16 cellular contexts compared by ENCODE assay signal in genomic region chr5:21070871-21071270, GRCh38.
A peak's percentile ranks its signal among the peaks of the same experiment; 100 is the strongest.
DNase-seq lines count a peak whose midpoint lies in the region; ATAC-seq and TF ChIP-seq lines count a peak whose summit lies in the region.
"Had no signal": no experiment of that assay in that cellular context is flagged by ENCODE, and none has a peak within 500 bp of the region (broad histone marks: within the 10 kb centered on the region; RNA-seq: fewer than 3 reads in every experiment).

No MANE protein-coding gene starts in this region.

- H3K27ac Mint-ChIP-seq in WTC11: no peak overlapping the region
- no peak overlapping the region for H3K27ac Mint-ChIP-seq in activated T-cell treated with anti-CD3 and anti-CD28 coated beads, Interleukin-2, amount 50 U/mL, for 24 hours
- H3K27ac Mint-ChIP-seq: CD8-positive, alpha-beta memory T cell had no signal

- H3K9ac ChIP-seq in neuronal stem cell (ENCODE audit: low read depth, low read length, poor library complexity): no peak overlapping the region
- H3K9ac ChIP-seq: BLaER1, GM23248 had no signal

- POLR2A ChIA-PET in WTC11 (lab: Charles Lee): no interaction called here

- H3K36me3 ChIP-seq in neuronal stem cell (replicated peaks in 1 of 2; ENCODE audit: control insufficient read depth in 2 of 2, insufficient read depth in 2 of 2, low read length in 2 of 2): no peaks in the 10 kb centered on the region
- H3K36me3 ChIP-seq: BLaER1 had no signal

- H3K4me2 ChIP-seq in neuronal stem cell (ENCODE audit: insufficient read depth, low read length, poor library complexity, severe bottlenecking): no peak overlapping the region
- H3K4me2 ChIP-seq: BLaER1 had no signal

- H2BK15ac ChIP-seq in neuronal stem cell (ENCODE audit: low read length): no peak overlapping the region

- no peak overlapping the region for H3K4ac ChIP-seq in neuronal stem cell (ENCODE audit: low read length)

- no peak overlapping the region for H2BK12ac ChIP-seq in neuronal stem cell (ENCODE audit: low read length)

- no peak overlapping the region for H3K27ac ChIP-seq in neuronal stem cell (replicated peaks; ENCODE audit: low read length)
- H3K27ac ChIP-seq: BLaER1, GM23248 had no signal

- H3K4me3 ChIP-seq in neuronal stem cell (ENCODE audit: low read length in 2 of 2): no peak overlapping the region
- H3K4me3 ChIP-seq: BLaER1, GM23248 had no signal

- H2BK5ac ChIP-seq in neuronal stem cell (ENCODE audit: low read length): no peak overlapping the region

- H3K14ac ChIP-seq in neuronal stem cell (ENCODE audit: low read length): no peak overlapping the region

- no peak overlapping the region for H2AK5ac ChIP-seq in neuronal stem cell (ENCODE audit: low read depth, low read length)

- no peak overlapping the region for H3K18ac ChIP-seq in neuronal stem cell (ENCODE audit: low read length)

- no peak overlapping the region for H3K4me3 Mint-ChIP-seq in WTC11
- no peak overlapping the region for H3K4me3 Mint-ChIP-seq in activated T-cell treated with anti-CD3 and anti-CD28 coated beads, Interleukin-2, amount 50 U/mL, for 24 hours
- H3K4me3 Mint-ChIP-seq: CD8-positive, alpha-beta memory T cell had no signal

- H3K27me3 Mint-ChIP-seq in WTC11 (ENCODE audit: low read depth): no peaks in the 10 kb centered on the region
- H3K27me3 Mint-ChIP-seq in activated T-cell treated with anti-CD3 and anti-CD28 coated beads, Interleukin-2, amount 50 U/mL, for 24 hours: no peaks in the 10 kb centered on the region
- H3K27me3 Mint-ChIP-seq: CD8-positive, alpha-beta memory T cell had no signal

- no peak overlapping the region for H4K8ac ChIP-seq in neuronal stem cell (ENCODE audit: low read depth, low read length)

- no peaks in the 10 kb centered on the region for H3K36me3 Mint-ChIP-seq in WTC11
- no peaks in the 10 kb centered on the region for H3K36me3 Mint-ChIP-seq in activated T-cell treated with anti-CD3 and anti-CD28 coated beads, Interleukin-2, amount 50 U/mL, for 24 hours (ENCODE audit: low read depth)
- H3K36me3 Mint-ChIP-seq: CD8-positive, alpha-beta memory T cell had no signal

- no peaks in the 10 kb centered on the region for H3K9me3 ChIP-seq in neuronal stem cell (replicated peaks in 1 of 2; ENCODE audit: control insufficient read depth in 2 of 2, insufficient read depth in 1 of 2, low read depth in 1 of 2, low read length in 2 of 2)
- H3K9me3 ChIP-seq: BLaER1 had no signal

- no peaks in the 10 kb centered on the region for H3K27me3 ChIP-seq in neuronal stem cell (ENCODE audit: control insufficient read depth in 3 of 3, insufficient read depth in 3 of 3, low read depth in 1 of 3, low read length in 3 of 3)
- H3K27me3 ChIP-seq: BLaER1 had no signal

- no peak overlapping the region for H2BK120ac ChIP-seq in neuronal stem cell (ENCODE audit: low read depth, low read length)

- CTCF ChIA-PET in WTC11 (lab: Charles Lee): no interaction called here

- DNase-seq in ELR (ENCODE audit: low read depth): peak; percentile 12
- DNase-seq in NCI-H69 (lab: John Stamatoyannopoulos, UW): peak; percentile 50
- DNase-seq in WTC11 (ENCODE audit: low spot score): no peak
- DNase-seq in COLO668 (lab: John Stamatoyannopoulos, UW; ENCODE audit: unreplicated experiment): no peak
- no peak for DNase-seq in activated T-cell treated with anti-CD3 and anti-CD28 coated beads, Interleukin-2, amount 50 U/mL, for 24 hours
- no peak for DNase-seq in neuronal stem cell (ENCODE audit: low spot score)
- DNase-seq in kidney tubule cell (ENCODE audit: low spot score): no peak
- DNase-seq: AML-193; CD8-positive, alpha-beta memory T cell; DMS 273 treated with DMSO at 0.1 percent for 48 hours; GDM1; GM23248; H7; IMR-90; KBM-7 had no signal

- H2AFZ ChIP-seq in neuronal stem cell (ENCODE audit: low read length): no peak overlapping the region
- H2AFZ ChIP-seq: GM23248 had no signal

- peaks cover 19% of the 10 kb centered on the region for H3K4me1 Mint-ChIP-seq in WTC11
- no peaks in the 10 kb centered on the region for H3K4me1 Mint-ChIP-seq in activated T-cell treated with anti-CD3 and anti-CD28 coated beads, Interleukin-2, amount 50 U/mL, for 24 hours (ENCODE audit: low read depth)
- H3K4me1 Mint-ChIP-seq: CD8-positive, alpha-beta memory T cell had no signal

- no peak overlapping the region for H3K23ac ChIP-seq in neuronal stem cell (ENCODE audit: low read depth, low read length, poor library complexity)

- H3K79me1 ChIP-seq in neuronal stem cell (ENCODE audit: low read depth, low read length): no peaks in the 10 kb centered on the region

- H3K4me1 ChIP-seq in neuronal stem cell (ENCODE audit: control insufficient read depth in 2 of 2, insufficient read depth in 1 of 2, low read depth in 1 of 2, low read length in 2 of 2): no peaks in the 10 kb centered on the region
- H3K4me1 ChIP-seq: BLaER1 had no signal

- peak; percentile 89 for ATAC-seq in WTC11

- no peak overlapping the region for H4K91ac ChIP-seq in neuronal stem cell (ENCODE audit: low read depth, low read length, poor library complexity)

- TF ChIP-seq CTCF in WTC11 (IDR thresholded peaks at IDR 0.05): no peak

- H3K9me3 Mint-ChIP-seq in WTC11: 0 out of 2 replicates have a peak, but pooled peaks cover 3% of the 10 kb centered on the region
- H3K9me3 Mint-ChIP-seq in activated T-cell treated with anti-CD3 and anti-CD28 coated beads, Interleukin-2, amount 50 U/mL, for 24 hours: peaks cover 4% of the 10 kb centered on the region

TF ChIP-seq in WTC11, 78 proteins besides CTCF, POLR2A, EP300 and RAD21:
- TF ChIP-seq SP1 (CRISPR knock-in tag; conservative IDR thresholded peaks at IDR 0.05) (no peak), AR (CRISPR knock-in tag; IDR thresholded peaks at IDR 0.05) (no peak), JUN (CRISPR knock-in tag; IDR thresholded peaks at IDR 0.05) (no peak), ZNF671 (CRISPR knock-in tag; IDR thresholded peaks at IDR 0.05) (no peak), TP53 (CRISPR knock-in tag; IDR thresholded peaks at IDR 0.05) (no peak), PRDM15 (CRISPR knock-in tag; IDR thresholded peaks at IDR 0.05) (no peak), PRRX2 (CRISPR knock-in tag; IDR thresholded peaks at IDR 0.05) (no peak), ETV6 (CRISPR knock-in tag; IDR thresholded peaks at IDR 0.05) (no peak), NR1H2 (CRISPR knock-in tag; IDR thresholded peaks at IDR 0.05) (no peak)

Comparison
In these comparisons a context has a peak if more than half of its experiments do, and no peak if none do; other contexts are left out.
1. DNase-seq: peak in ELR (single experiment) and NCI-H69 (single experiment); none in WTC11 (single experiment), COLO668 (single experiment), activated T-cell treated with anti-CD3 and anti-CD28 coated beads, Interleukin-2, amount 50 U/mL, for 24 hours (single experiment), neuronal stem cell (single experiment) and kidney tubule cell (single experiment).